ENCODE assay signal across 14 cellular contexts in genomic region chr3:16942955-16943354, GRCh38.
"Had no signal": no experiment of that assay in that cellular context is flagged by ENCODE, and none has a peak within 500 bp of the region (broad histone marks: within the 10 kb centered on the region; RNA-seq: fewer than 3 reads in every experiment).

No MANE protein-coding gene starts in this region.

- DNase-seq: activated CD4-positive, alpha-beta T cell treated with anti-CD3 and anti-CD28 coated beads, Interleukin-2, amount 50 U/mL, for 1 hour; activated CD4-positive, CD25-positive, alpha-beta regulatory T cell; activated effector memory CD4-positive, alpha-beta T cell treated with Interleukin-2 at 50 U/mL for 16 hours; activated T-cell treated with anti-CD3 and anti-CD28 coated beads for 4 hours; colonic mucosa; effector CD4-positive, alpha-beta T cell; kidney glomerular epithelial cell; midbrain; psoas muscle; sigmoid colon; SK-N-SH; stimulated activated CD4-positive, alpha-beta T cell treated with anti-CD3 and anti-CD28 coated beads, Interleukin-12 subunit alpha, Interleukin-12 subunit beta, amount 100 ng/mL, for 4 hours; stimulated activated CD4-positive, alpha-beta T cell treated with anti-CD3 and anti-CD28 coated beads, Interleukin-2, amount 100 ng/mL, for 48 hours had no signal

- ATAC-seq: gastroesophageal sphincter, psoas muscle had no signal
